In the genomic region with DNA sequence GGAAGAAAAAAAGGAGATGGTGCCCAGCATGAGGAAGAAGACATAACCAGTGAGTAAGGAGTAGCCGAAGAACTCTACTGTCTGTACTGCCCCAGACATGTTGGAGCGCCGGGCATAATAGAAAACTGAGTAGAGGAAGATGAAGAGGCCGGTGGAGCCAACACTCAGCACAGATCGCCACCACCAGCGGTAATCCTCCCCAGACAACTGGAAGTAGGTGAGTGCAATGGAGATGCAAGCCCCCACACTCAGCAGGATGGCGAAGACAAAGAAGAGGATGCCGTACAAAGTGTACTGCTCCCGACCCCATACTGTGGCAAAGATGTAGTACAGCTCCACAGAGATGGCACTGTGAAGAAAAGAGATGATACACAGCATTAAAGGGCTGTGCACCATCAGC, we compare ENCODE assay signal across 10 cellular contexts. TPM values are rescaled to one million over a fixed set of nuclear protein-coding genes. Genes with fewer than 3 reads are reported as not detected.
A peak's percentile ranks its signal among the peaks of the same experiment; 100 is the strongest.
DNase-seq lines count a peak whose midpoint lies in the region; ATAC-seq and TF ChIP-seq lines count a peak whose summit lies in the region.
"Had no signal": no experiment of that assay in that cellular context is flagged by ENCODE, and none has a peak within 500 bp of the region (broad histone marks: within the 10 kb centered on the region; RNA-seq: fewer than 3 reads in every experiment).

No MANE protein-coding gene starts in this region.

- no peaks in the 10 kb centered on the region for H3K9me2 ChIP-seq in SK-N-SH

- H3K4me3 ChIP-seq in SK-N-SH (ENCODE audit: low read depth in 2 of 2, low read length in 1 of 2) (no peak overlapping the region), NT2/D1 (ENCODE audit: insufficient read length, low read depth) (no peak overlapping the region)

- H3K9me3 ChIP-seq in SK-N-SH (no peaks in the 10 kb centered on the region), NT2/D1 (ENCODE audit: insufficient read depth, low read length) (no peaks in the 10 kb centered on the region)
- H3K9me3 ChIP-seq: ascending aorta had no signal

- peaks cover 38% of the 10 kb centered on the region for H3K36me3 Mint-ChIP-seq in endothelial cell (ENCODE audit: low read depth, unreplicated experiment)
- H3K36me3 Mint-ChIP-seq in progenitor cell of endocrine pancreas (ENCODE audit: insufficient read depth): peaks cover 23% of the 10 kb centered on the region

- H3K4me3 Mint-ChIP-seq in endothelial cell (ENCODE audit: unreplicated experiment) (peak overlapping the region; percentile 27), progenitor cell of endocrine pancreas (ENCODE audit: low read depth) (peak overlapping the region; percentile 92)

- H3K4me1 Mint-ChIP-seq in endothelial cell (ENCODE audit: unreplicated experiment): peaks cover 17% of the 10 kb centered on the region
- H3K4me1 Mint-ChIP-seq in progenitor cell of endocrine pancreas (ENCODE audit: low read depth): peaks cover 17% of the 10 kb centered on the region

- H3K27me3 Mint-ChIP-seq in endothelial cell (ENCODE audit: unreplicated experiment) (peaks cover 26% of the 10 kb centered on the region), progenitor cell of endocrine pancreas (no peaks in the 10 kb centered on the region)

- DNase-seq in SK-N-SH (no peak), NT2/D1 (ENCODE audit: low read depth, low spot score) (no peak), endothelial cell (ENCODE audit: low spot score) (no peak), progenitor cell of endocrine pancreas (ENCODE audit: low spot score, unreplicated experiment) (no peak), HCEC 1CT (no peak)
- DNase-seq in stimulated activated CD4-positive, alpha-beta T cell treated with anti-CD3 and anti-CD28 coated beads, Interleukin-2, amount 100 ng/mL, for 24 hours: no peak

- H2AFZ ChIP-seq in SK-N-SH (ENCODE audit: low read depth): peak overlapping the region; percentile 82; the same call in 1 of the 2 replicates

- POLR2A ChIA-PET in SK-N-SH (lab: Yijun Ruan, JAX): interaction anchor here (0.6 to 3.2 kb wide), 7 partner anchors 11 to 53 kb away, joined by 3 to 10 read pairs (median 5); a partner anchor contains a TSS

- TF ChIP-seq CTCF in SK-N-SH (IDR thresholded peaks at IDR 0.05) (no peak), endothelial cell (IDR thresholded peaks at IDR 0.05; ENCODE audit: unreplicated experiment) (no peak), progenitor cell of endocrine pancreas (IDR thresholded peaks at IDR 0.05; ENCODE audit: unreplicated experiment) (no peak)

- CTCF ChIA-PET in SK-N-SH (lab: Yijun Ruan, JAX): interaction anchor here (0.7 to 2.6 kb wide), 5 partner anchors 9 to 131 kb away, joined by 3 to 8 read pairs (median 5); a partner anchor contains a TSS

- peak overlapping the region; percentile 98 for H3K4me2 ChIP-seq in SK-N-SH

- H4K20me1 ChIP-seq in SK-N-SH (ENCODE audit: insufficient read depth): no peaks in the 10 kb centered on the region

- TF ChIP-seq RAD21 in SK-N-SH (IDR thresholded peaks at IDR 0.05; ENCODE audit: low read length): no peak

- H3K27ac Mint-ChIP-seq in endothelial cell (ENCODE audit: unreplicated experiment) (peak overlapping the region; percentile 79), progenitor cell of endocrine pancreas (peak overlapping the region; percentile 4)

- no peak for TF ChIP-seq EP300 in SK-N-SH (IDR thresholded peaks at IDR 0.05; ENCODE audit: borderline replicate concordance in 1 of 2, low read depth in 1 of 2, low read length in 1 of 2)

- H3K79me2 ChIP-seq in SK-N-SH (ENCODE audit: insufficient read depth): peaks cover 51% of the 10 kb centered on the region

- H3K27me3 ChIP-seq in SK-N-SH (ENCODE audit: insufficient read depth): no peaks in the 10 kb centered on the region
- no peaks in the 10 kb centered on the region for H3K27me3 ChIP-seq in NT2/D1 (ENCODE audit: insufficient read depth, insufficient read length)
- H3K27me3 ChIP-seq: ascending aorta had no signal

- H3F3A ChIP-seq in SK-N-SH (replicated peaks; ENCODE audit: insufficient read depth): peaks cover 13% of the 10 kb centered on the region

- peak overlapping the region; percentile 72 to 82 for H3K27ac ChIP-seq in SK-N-SH (ENCODE audit: low read depth in 2 of 2, low read length in 1 of 2)

- WGBS in SK-N-SH (ENCODE audit: low lambda C conversion rate): 94% methylated on average over 9 of the region's 9 CpGs

- H3K9me3 Mint-ChIP-seq in endothelial cell (ENCODE audit: unreplicated experiment): no peaks in the 10 kb centered on the region
- no peaks in the 10 kb centered on the region for H3K9me3 Mint-ChIP-seq in progenitor cell of endocrine pancreas (ENCODE audit: low read depth)

- ATAC-seq in SK-N-SH treated with all-trans-retinoic acid at 6 μM for 48 hours: no peak
- ATAC-seq in GM21737 (IDR thresholded peaks at IDR 0.05; ENCODE audit: unreplicated experiment): no peak

- H3K4me1 ChIP-seq in SK-N-SH (ENCODE audit: control insufficient read depth in 1 of 2, insufficient read depth in 2 of 2, low read depth in 1 of 2, low read length in 1 of 2): peaks cover 12 to 23% of the 10 kb centered on the region in 2 experiments
- peaks cover 2% of the 10 kb centered on the region for H3K4me1 ChIP-seq in NT2/D1 (ENCODE audit: insufficient read depth, insufficient read length)

- peak overlapping the region; percentile 57; the same call in 1 of the 2 replicates for H3K9ac ChIP-seq in SK-N-SH
- peak overlapping the region; percentile 44 for H3K9ac ChIP-seq in NT2/D1 (ENCODE audit: insufficient read length, low read depth)

- peaks cover 35 to 54% of the 10 kb centered on the region in 2 experiments for H3K36me3 ChIP-seq in SK-N-SH (replicated peaks in 1 of 2; ENCODE audit: control insufficient read depth in 1 of 2, insufficient read depth in 2 of 2, low read length in 1 of 2)
- peaks cover 71% of the 10 kb centered on the region for H3K36me3 ChIP-seq in NT2/D1 (ENCODE audit: insufficient read depth, insufficient read length, low read length)

TF ChIP-seq in SK-N-SH, 30 proteins besides CTCF, POLR2A, EP300 and RAD21 (continues in another document):
- TF ChIP-seq, protein P1, sequence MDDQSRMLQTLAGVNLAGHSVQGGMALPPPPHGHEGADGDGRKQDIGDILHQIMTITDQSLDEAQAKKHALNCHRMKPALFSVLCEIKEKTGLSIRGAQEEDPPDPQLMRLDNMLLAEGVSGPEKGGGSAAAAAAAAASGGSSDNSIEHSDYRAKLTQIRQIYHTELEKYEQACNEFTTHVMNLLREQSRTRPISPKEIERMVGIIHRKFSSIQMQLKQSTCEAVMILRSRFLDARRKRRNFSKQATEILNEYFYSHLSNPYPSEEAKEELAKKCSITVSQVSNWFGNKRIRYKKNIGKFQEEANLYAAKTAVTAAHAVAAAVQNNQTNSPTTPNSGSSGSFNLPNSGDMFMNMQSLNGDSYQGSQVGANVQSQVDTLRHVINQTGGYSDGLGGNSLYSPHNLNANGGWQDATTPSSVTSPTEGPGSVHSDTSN (IDR thresholded peaks at IDR 0.05): no peak
- no peak for TF ChIP-seq POLR2AphosphoS5 (IDR thresholded peaks at IDR 0.05; ENCODE audit: low read depth, low read length)
- TF ChIP-seq GABPA (IDR thresholded peaks at IDR 0.05; ENCODE audit: low read depth): no peak
- TF ChIP-seq CHD2 (IDR thresholded peaks at IDR 0.05; ENCODE audit: low read length, partially characterized antibody): no peak
- no peak for TF ChIP-seq NRF1 (IDR thresholded peaks at IDR 0.05; ENCODE audit: low read depth, low read length)
- no peak for TF ChIP-seq FOXM1 (IDR thresholded peaks at IDR 0.05; ENCODE audit: low read depth)

TF ChIP-seq in SK-N-SH treated with all-trans-retinoic acid at 6 μM for 48 hours, 23 proteins besides CTCF, POLR2A, EP300 and RAD21 (continues in another document):
- TF ChIP-seq ZFP30 (CRISPR knock-in tag; IDR thresholded peaks at IDR 0.05): no peak
- no peak for TF ChIP-seq BACH2 (CRISPR knock-in tag; IDR thresholded peaks at IDR 0.05; ENCODE audit: borderline replicate concordance)
- no peak for TF ChIP-seq ESRRG (CRISPR knock-in tag; IDR thresholded peaks at IDR 0.05)
- TF ChIP-seq PPARA (CRISPR knock-in tag; IDR thresholded peaks at IDR 0.05; ENCODE audit: borderline replicate concordance): no peak
- TF ChIP-seq CSDC2 (CRISPR knock-in tag; IDR thresholded peaks at IDR 0.05): no peak
- TF ChIP-seq GLIS3 (CRISPR knock-in tag; IDR thresholded peaks at IDR 0.05): no peak

RNA-seq across cellular contexts. Expression of a gene that starts 0.8 kb away (rescaled TPM):
- polyA plus RNA-seq in SK-N-SH (2012; rRNA removed): 39.7 and 61.3 TPM in 2 replicates
- polyA plus RNA-seq in SK-N-SH (2012; cell fraction: cytosol; rRNA removed): 24.0 and 34.4 TPM in 2 replicates
- polyA plus RNA-seq in SK-N-SH (2012; cell fraction: nucleus; rRNA removed): 161 and 211 TPM in 2 replicates
- total RNA-seq in endothelial cell (ENCODE audit: unreplicated experiment) (29.0 TPM), progenitor cell of endocrine pancreas (54.9 and 56.4 TPM in 2 replicates)

RNA-seq across cellular contexts. Expression of a gene that starts 5.8 kb away (rescaled TPM):
- 48.7 and 54.8 TPM in 2 replicates for polyA plus RNA-seq in SK-N-SH (2012; rRNA removed)
- polyA plus RNA-seq in SK-N-SH (2012; cell fraction: cytosol; rRNA removed): 49.3 and 49.8 TPM in 2 replicates
- 32.2 and 42.7 TPM in 2 replicates for polyA plus RNA-seq in SK-N-SH (2012; cell fraction: nucleus; rRNA removed)
- total RNA-seq in endothelial cell (ENCODE audit: unreplicated experiment) (41.8 TPM), progenitor cell of endocrine pancreas (52.9 and 56.2 TPM in 2 replicates)

RNA-seq across cellular contexts. Expression of a gene that starts 16.0 kb away (rescaled TPM):
- polyA plus RNA-seq in SK-N-SH (2012; rRNA removed): 0.05 TPM in 1 of 2 replicates, not detected in the other
- polyA plus RNA-seq in SK-N-SH (2012; cell fraction: cytosol; rRNA removed): 0.03 TPM in 1 of 2 replicates, not detected in the other
- 0.06 and 0.23 TPM in 2 replicates for polyA plus RNA-seq in SK-N-SH (2012; cell fraction: nucleus; rRNA removed)
- total RNA-seq in endothelial cell (ENCODE audit: unreplicated experiment) (not detected), progenitor cell of endocrine pancreas (0.29 TPM in 1 of 2 replicates, not detected in the other)
- total RNA-seq: ascending aorta had no signal
- polyA plus RNA-seq: fibroblast of lung had no signal

RNA-seq across cellular contexts. Expression of a gene that starts 17.6 kb away (rescaled TPM):
- 13.1 and 23.2 TPM in 2 replicates for polyA plus RNA-seq in SK-N-SH (2012; rRNA removed)
- polyA plus RNA-seq in SK-N-SH (2012; cell fraction: cytosol; rRNA removed): 10.7 and 18.2 TPM in 2 replicates
- polyA plus RNA-seq in SK-N-SH (2012; cell fraction: nucleus; rRNA removed): 141 and 220 TPM in 2 replicates
- total RNA-seq in endothelial cell (ENCODE audit: unreplicated experiment) (31.8 TPM), progenitor cell of endocrine pancreas (380 and 408 TPM in 2 replicates)

RNA-seq across cellular contexts. Expression of a gene that starts 23.8 kb away (rescaled TPM):
- polyA plus RNA-seq in SK-N-SH (2012; rRNA removed): 92.4 and 96.1 TPM in 2 replicates
- 117 and 158 TPM in 2 replicates for polyA plus RNA-seq in SK-N-SH (2012; cell fraction: cytosol; rRNA removed)
- polyA plus RNA-seq in SK-N-SH (2012; cell fraction: nucleus; rRNA removed): 62.1 and 64.8 TPM in 2 replicates
- 34.3 TPM for total RNA-seq in endothelial cell (ENCODE audit: unreplicated experiment)
- 53.7 and 54.3 TPM in 2 replicates for total RNA-seq in progenitor cell of endocrine pancreas
